In the genomic region with DNA sequence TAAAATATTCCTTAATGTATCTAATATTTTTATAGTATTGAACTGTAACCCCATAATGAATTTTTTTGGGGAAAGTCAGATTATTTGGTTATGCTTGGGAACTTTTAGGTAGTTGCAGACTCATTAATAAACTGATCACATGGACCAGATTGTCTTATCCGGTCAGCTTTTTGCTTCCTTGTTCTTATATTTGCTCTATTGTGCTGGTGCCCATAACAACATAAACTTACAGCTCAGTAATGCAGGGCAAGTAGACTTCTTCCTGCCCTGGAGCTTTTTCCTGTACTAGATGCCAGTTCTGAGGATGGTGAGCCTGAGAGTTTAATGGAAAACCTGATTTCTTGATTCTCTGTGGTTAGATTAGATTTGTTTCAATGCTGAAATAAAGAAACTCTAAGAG, we compare ENCODE assay signal across 24 cellular contexts. TPM values are rescaled to one million over a fixed set of nuclear protein-coding genes. Genes with fewer than 3 reads are reported as not detected.
DNase-seq lines count a peak whose midpoint lies in the region; TF ChIP-seq lines count a peak whose summit lies in the region.
"Had no signal": no experiment of that assay in that cellular context is flagged by ENCODE, and none has a peak within 500 bp of the region (broad histone marks: within the 10 kb centered on the region; RNA-seq: fewer than 3 reads in every experiment).

No MANE protein-coding gene starts in this region.

- H3K4me1 ChIP-seq in prostate gland (replicated peaks) = peaks cover 12% of the 10 kb centered on the region
- H3K4me1 ChIP-seq in H9 (ENCODE audit: insufficient read depth, low read length) = peaks cover 3% of the 10 kb centered on the region; the same call in 1 of the 2 replicates

- no peak overlapping the region for H2AK5ac ChIP-seq in H9 (ENCODE audit: insufficient read length, low read length)

- TF ChIP-seq CTCF in LNCaP clone FGC (IDR thresholded peaks at IDR 0.05; ENCODE audit: control insufficient read depth, extremely low read depth, insufficient read depth) (no peak), prostate gland (IDR thresholded peaks at IDR 0.05) (no peak), osteocyte (IDR thresholded peaks at IDR 0.05) (no peak), H9 (conservative IDR thresholded peaks at IDR 0.05) (no peak)

- H3K9ac ChIP-seq in H9 (ENCODE audit: extremely low read depth, insufficient read length, low read length) = no peak overlapping the region

- H3K4me3 Mint-ChIP-seq in osteocyte (ENCODE audit: unreplicated experiment) (no peak overlapping the region), H9 (no peak overlapping the region)
- H3K4me3 Mint-ChIP-seq: activated CD4-positive, alpha-beta T cell treated with anti-CD3 and anti-CD28 coated beads for 36 hours; activated naive CD8-positive, alpha-beta T cell treated with anti-CD3 and anti-CD28 coated beads for 36 hours; CD4-positive, alpha-beta T cell; GM23338; stimulated activated naive CD8-positive, alpha-beta T cell treated with anti-CD3 and anti-CD28 coated beads, Interleukin-15, amount 100 ng/mL, for 72 hours had no signal

- H3K27ac ChIP-seq in prostate gland (no peak overlapping the region), H9 (ENCODE audit: insufficient read length, low read depth, low read length) (no peak overlapping the region)
- H3K27ac ChIP-seq: ascending aorta, heart right ventricle, Peyer's patch, SJSA1, skin epidermis had no signal

- H3K27ac Mint-ChIP-seq in osteocyte (ENCODE audit: unreplicated experiment) = no peak overlapping the region
- H3K27ac Mint-ChIP-seq in H9 = no peak overlapping the region
- H3K27ac Mint-ChIP-seq: activated CD4-positive, alpha-beta T cell treated with anti-CD3 and anti-CD28 coated beads for 36 hours; activated naive CD8-positive, alpha-beta T cell treated with anti-CD3 and anti-CD28 coated beads for 36 hours; CD4-positive, alpha-beta T cell; GM23338; IgD-negative memory B cell; stimulated activated naive CD8-positive, alpha-beta T cell treated with anti-CD3 and anti-CD28 coated beads, Interleukin-15, amount 100 ng/mL, for 72 hours had no signal

- H3K9me3 Mint-ChIP-seq in osteocyte (ENCODE audit: unreplicated experiment) (no peaks in the 10 kb centered on the region), H9 (peaks cover 6 to 13% of the 10 kb centered on the region in 2 experiments; a peak in 4 of 5 replicates)
- H3K9me3 Mint-ChIP-seq: GM23338; IgD-negative memory B cell; stimulated activated naive CD8-positive, alpha-beta T cell treated with anti-CD3 and anti-CD28 coated beads, Interleukin-15, amount 100 ng/mL, for 72 hours had no signal

- peak; percentile 79 for DNase-seq in LNCaP clone FGC (ENCODE audit: low read depth)
- peak; percentile 26 for DNase-seq in astrocyte of the hippocampus (ENCODE audit: low read depth, low spot score)
- DNase-seq in glomerular endothelial cell (ENCODE audit: extremely low read depth, low read depth, low spot score) = peak; percentile 29
- DNase-seq in prostate gland (ENCODE audit: low spot score) = peak; percentile 6
- no peak for DNase-seq in islet precursor cell
- no peak for DNase-seq in osteocyte (ENCODE audit: extremely low spot score, unreplicated experiment)
- no peak for DNase-seq in H9
- DNase-seq in activated CD8-positive, alpha-beta memory T cell treated with anti-CD3 and anti-CD28 coated beads, Interleukin-2, amount 50 U/mL, for 48 hours = no peak
- DNase-seq: activated CD4-positive, alpha-beta T cell treated with anti-CD3 and anti-CD28 coated beads for 36 hours; activated effector memory CD4-positive, alpha-beta T cell treated with anti-CD3 and anti-CD28 coated beads, Interleukin-2, amount 50 U/mL, for 16 hours; activated naive CD8-positive, alpha-beta T cell treated with anti-CD3 and anti-CD28 coated beads for 36 hours; activated T-cell treated with anti-CD3 and anti-CD28 coated beads, Interleukin-2, amount 50 U/mL, for 1 hour; CD4-positive, alpha-beta T cell; heart right ventricle; NCI-H1105; NCI-H2029; NCI-H526; Peyer's patch; stimulated activated naive CD8-positive, alpha-beta T cell treated with anti-CD3 and anti-CD28 coated beads, Interleukin-15, amount 100 ng/mL, for 72 hours had no signal

- H3K79me1 ChIP-seq in H9 (ENCODE audit: insufficient read depth, low read depth, low read length, poor library complexity, severe bottlenecking) = peaks cover 3% of the 10 kb centered on the region

- H3K4me1 Mint-ChIP-seq in osteocyte (ENCODE audit: unreplicated experiment) (peaks cover 25% of the 10 kb centered on the region), H9 (peaks cover 12 to 13% of the 10 kb centered on the region in 2 experiments; a peak in 3 of 4 replicates)

- H4K8ac ChIP-seq in H9 (replicated peaks; ENCODE audit: insufficient read length, low read depth, low read length) = no peak overlapping the region

- H3K36me3 Mint-ChIP-seq in osteocyte (ENCODE audit: unreplicated experiment) (no peaks in the 10 kb centered on the region), H9 (ENCODE audit: insufficient read depth in 1 of 3, low read depth in 3 of 3) (peaks cover 8 to 14% (median 9%) of the 10 kb centered on the region in 3 experiments)

- no peak overlapping the region for H4K5ac ChIP-seq in H9 (ENCODE audit: insufficient read length, low read depth, low read length)

- no peak overlapping the region for H3K18ac ChIP-seq in H9 (ENCODE audit: insufficient read length, low read depth, low read length)

- no peak overlapping the region for H3K4me2 ChIP-seq in H9 (ENCODE audit: insufficient read depth, insufficient read length, low read length)
- H3K4me2 ChIP-seq: GM23338 had no signal

- H3K4me3 ChIP-seq in LNCaP clone FGC (ENCODE audit: low read depth, low read length) (peak overlapping the region; percentile 38), prostate gland (no peak overlapping the region)
- H3K4me3 ChIP-seq: ascending aorta, GM23338, heart right ventricle, Peyer's patch, SJSA1, skin epidermis had no signal

- intact Hi-C loops in prostate gland (cut with DNase I) = no loop called here

- no peaks in the 10 kb centered on the region for H3K9me3 ChIP-seq in prostate gland
- H3K9me3 ChIP-seq in H9 (ENCODE audit: control insufficient read depth, low read depth, low read length) = no peaks in the 10 kb centered on the region
- H3K9me3 ChIP-seq: ascending aorta, heart right ventricle, Peyer's patch, SJSA1 had no signal

- WGBS in prostate gland = 44% methylated on average over 1 of the region's 1 CpG
- no CpG with 5 or more reads among the region's 1 CpG for whole genome bisulfite sequencing in H9 (ENCODE audit: extremely low coverage, insufficient read length, low lambda C conversion rate)

- H3K56ac ChIP-seq in H9 (ENCODE audit: insufficient read length, low read depth, low read length) = no peak overlapping the region

- TF ChIP-seq POLR2A in prostate gland (IDR thresholded peaks at IDR 0.05) = no peak

- no peak overlapping the region for H2BK12ac ChIP-seq in H9 (ENCODE audit: insufficient read length, low read depth, low read length)

- H3K23ac ChIP-seq in H9 (ENCODE audit: insufficient read length, low read depth, low read length) = no peak overlapping the region

- H4K20me1 ChIP-seq in H9 (ENCODE audit: control insufficient read depth, insufficient read depth, insufficient read length) = no peaks in the 10 kb centered on the region

- H3K23me2 ChIP-seq in H9 (ENCODE audit: insufficient read length, low read depth, low read length, poor library complexity, severe bottlenecking) = no peaks in the 10 kb centered on the region

- H2BK5ac ChIP-seq in H9 (ENCODE audit: insufficient read length, low read length) = no peak overlapping the region

- no peaks in the 10 kb centered on the region for H3K27me3 ChIP-seq in prostate gland (replicated peaks; ENCODE audit: insufficient read depth)
- no peaks in the 10 kb centered on the region for H3K27me3 ChIP-seq in H9 (ENCODE audit: insufficient read depth, low read length)
- H3K27me3 ChIP-seq: ascending aorta, heart right ventricle, Peyer's patch, SJSA1 had no signal

- no peak overlapping the region for H2BK120ac ChIP-seq in H9 (ENCODE audit: low read depth, low read length, poor library complexity, severe bottlenecking)

- H3T11ph ChIP-seq in H9 (ENCODE audit: low read length) = no peak overlapping the region

- H4K91ac ChIP-seq in H9 (ENCODE audit: insufficient read length, low read depth, low read length) = no peak overlapping the region

- no peaks in the 10 kb centered on the region; the same call in 1 of the 2 replicates for H3K79me2 ChIP-seq in H9 (ENCODE audit: insufficient read depth, low read length)

- no peaks in the 10 kb centered on the region for H3K27me3 Mint-ChIP-seq in osteocyte (ENCODE audit: unreplicated experiment)
- H3K27me3 Mint-ChIP-seq in H9 (ENCODE audit: low read depth) = no peaks in the 10 kb centered on the region
- H3K27me3 Mint-ChIP-seq: activated CD4-positive, alpha-beta T cell treated with anti-CD3 and anti-CD28 coated beads for 36 hours; activated naive CD8-positive, alpha-beta T cell treated with anti-CD3 and anti-CD28 coated beads for 36 hours; CD4-positive, alpha-beta T cell; IgD-negative memory B cell; stimulated activated naive CD8-positive, alpha-beta T cell treated with anti-CD3 and anti-CD28 coated beads, Interleukin-15, amount 100 ng/mL, for 72 hours had no signal

- H2AFZ ChIP-seq in H9 (ENCODE audit: low read length) = no peak overlapping the region
- H2AFZ ChIP-seq: GM23338 had no signal

- H3K14ac ChIP-seq in H9 (ENCODE audit: insufficient read depth, low read length) = no peak overlapping the region

- H2BK15ac ChIP-seq in H9 (ENCODE audit: low read depth, low read length) = no peak overlapping the region

- H3K4ac ChIP-seq in H9 (ENCODE audit: low read depth, low read length) = no peak overlapping the region

- H2BK20ac ChIP-seq in H9 (ENCODE audit: low read depth, low read length, poor library complexity, severe bottlenecking) = no peak overlapping the region

- H3K36me3 ChIP-seq in prostate gland = no peaks in the 10 kb centered on the region
- H3K36me3 ChIP-seq: ascending aorta, heart right ventricle, Peyer's patch, SJSA1 had no signal

RNA-seq across cellular contexts. Expression of gene MTMR3, which starts 53.2 kb away (rescaled TPM):
- total RNA-seq in glomerular endothelial cell (22.2 and 25.5 TPM in 2 replicates), prostate gland (10 to 100 TPM; 37.9 to 93.7 TPM), osteocyte (41.2 and 42.5 TPM in 2 replicates), H9 (2021) (18.9 and 19.8 TPM in 2 replicates)

Comparison
In these comparisons a context has a peak if more than half of its experiments do, and no peak if none do; other contexts are left out.
1. DNase-seq: peak in LNCaP clone FGC (single experiment), astrocyte of the hippocampus (single experiment), glomerular endothelial cell (single experiment) and prostate gland (single experiment); none in islet precursor cell (single experiment), osteocyte (single experiment), H9 (single experiment) and activated CD8-positive, alpha-beta memory T cell treated with anti-CD3 and anti-CD28 coated beads, Interleukin-2, amount 50 U/mL, for 48 hours (single experiment).